ENCODE assay signal across 8 cellular contexts in genomic region chr5:115262405-115263247, GRCh38. TPM values are rescaled to one million over a fixed set of nuclear protein-coding genes. Genes with fewer than 3 reads are reported as not detected.
DNase-seq lines count a peak whose midpoint lies in the region; ATAC-seq and TF ChIP-seq lines count a peak whose summit lies in the region.

PGGT1B (minus strand) TSS chr5:115262877; CDS start chr5:115262851, 26 bp downstream.

- ATAC-seq in GM21381 (IDR thresholded peaks at IDR 0.05; ENCODE audit: unreplicated experiment) = peak; percentile 91

- no peak for TF ChIP-seq CTCF in Calu3 (IDR thresholded peaks at IDR 0.05; ENCODE audit: unreplicated experiment)

- TSS peak; percentile 90 for BruUV-seq in Calu3 (replicated peaks; lab: Mats Ljungman, UMichigan)

- H3K27ac ChIP-seq in HUES48 (ENCODE audit: low read depth, low read length) (peak within 1 kb of the TSS; percentile 91), mucosa of rectum (ENCODE audit: low read depth in 2 of 2, low read length in 2 of 2) (peak within 1 kb of the TSS; percentile 91 to 92)

- H3K4me3 Mint-ChIP-seq in Calu3 (ENCODE audit: low read depth, unreplicated experiment) = peak within 1 kb of the TSS; percentile 88

- intact Hi-C loops in Calu3 (cut with micrococcal nuclease; ENCODE audit: unreplicated experiment) = no loop called here

- DNase-seq in Calu3 (peak; percentile 82), erythroblast (lab: John Stamatoyannopoulos, UW) (peak; percentile 68 to 69)
- DNase-seq in activated T-cell treated with anti-CD3 and anti-CD28 coated beads, Interleukin-2, amount 50 U/mL, for 1 hour = peak; percentile 69
- DNase-seq in stimulated activated CD8-positive, alpha-beta memory T cell treated with anti-CD3 and anti-CD28 coated beads, Interleukin-4, amount 100 ng/mL, for 48 hours = peak; percentile 82

- no peaks in the 10 kb centered on the region for H3K27me3 Mint-ChIP-seq in Calu3 (ENCODE audit: unreplicated experiment)

- H3K4me1 ChIP-seq in HUES48 (ENCODE audit: control insufficient read depth, insufficient read depth, low read length) = peaks cover 8% of the 10 kb centered on the region; the same call in 1 of the 2 replicates
- peaks cover 8 to 11% of the 10 kb centered on the region in 2 donors for H3K4me1 ChIP-seq in mucosa of rectum (ENCODE audit: control insufficient read depth in 2 of 2, insufficient read depth in 2 of 2, low read length in 2 of 2)

- TF ChIP-seq POLR2A in erythroblast (IDR thresholded peaks at IDR 0.05; ENCODE audit: low read length) = peak; percentile 80

- H3K9me3 Mint-ChIP-seq in Calu3 (ENCODE audit: low read depth, unreplicated experiment) = no peaks in the 10 kb centered on the region

- H3K4me3 ChIP-seq in HUES48 (ENCODE audit: low read depth, low read length) = peak within 1 kb of the TSS; percentile 83
- peak within 1 kb of the TSS; percentile 93 to 95 for H3K4me3 ChIP-seq in mucosa of rectum (ENCODE audit: low read length in 2 of 2)

- H3K9ac ChIP-seq in HUES48 (ENCODE audit: low read depth, low read length) (peak within 1 kb of the TSS; percentile 90), mucosa of rectum (ENCODE audit: low read depth in 1 of 2, low read length in 2 of 2) (peak within 1 kb of the TSS; percentile 91)

- peaks cover 26% of the 10 kb centered on the region for H3K36me3 Mint-ChIP-seq in Calu3 (ENCODE audit: insufficient read depth, unreplicated experiment)

- H3K9me3 ChIP-seq in HUES48 (ENCODE audit: control insufficient read depth, insufficient read depth, low read length) (no peaks in the 10 kb centered on the region), mucosa of rectum (ENCODE audit: control insufficient read depth in 2 of 2, low read length in 2 of 2) (no peaks in the 10 kb centered on the region)

- H3K27ac Mint-ChIP-seq in Calu3 (ENCODE audit: unreplicated experiment) = peak within 1 kb of the TSS; percentile 88

- H3K27me3 ChIP-seq in HUES48 (ENCODE audit: control insufficient read depth, insufficient read depth, low read length) = no peaks in the 10 kb centered on the region
- H3K27me3 ChIP-seq in mucosa of rectum (ENCODE audit: control insufficient read depth in 2 of 2, insufficient read depth in 2 of 2, low read length in 2 of 2) = no peaks in the 10 kb centered on the region

- no peaks in the 10 kb centered on the region for H3K4me1 Mint-ChIP-seq in Calu3 (ENCODE audit: low read depth, unreplicated experiment)

- H3K36me3 ChIP-seq in HUES48 (ENCODE audit: control insufficient read depth, insufficient read depth, low read length) = peaks cover 13% of the 10 kb centered on the region
- H3K36me3 ChIP-seq in mucosa of rectum (ENCODE audit: control insufficient read depth in 2 of 2, insufficient read depth in 2 of 2, low read length in 2 of 2) = peaks cover 0 to 9% of the 10 kb centered on the region in 2 donors

- CTCF ChIA-PET in Calu3 (lab: Charles Lee) = interaction anchor here (0.6 to 1.6 kb wide), 6 partner anchors 9 to 341 kb away, joined by 3 to 6 read pairs (median 3); no protein-coding TSS in a partner anchor

TF ChIP-seq in PFSK-1, 5 proteins besides CTCF, POLR2A, EP300 and RAD21:
- TF ChIP-seq FOXP2 (optimal IDR thresholded peaks at IDR 0.05; ENCODE audit: borderline replicate concordance, extremely low read depth, extremely low read length, insufficient read depth) (no peak), TAF1 (IDR thresholded peaks at IDR 0.05; ENCODE audit: borderline replicate concordance, insufficient read depth, low read length) (peak; percentile 86; the same call in 1 of the 2 replicates), POLR2AphosphoS5 (IDR thresholded peaks at IDR 0.05; ENCODE audit: low read depth, low read length) (peak; percentile 90)

RNA-seq across cellular contexts. Expression of gene PGGT1B, which starts in this region (rescaled TPM):
- total RNA-seq in Calu3 (2022) = 46.4 and 54.0 TPM in 2 replicates
- 6.0 TPM for polyA plus RNA-seq in PFSK-1 (2012; ENCODE audit: insufficient read length, low read depth)

Comparison
In these comparisons a context has a peak if more than half of its experiments do, and no peak if none do; other contexts are left out.
1. Peak in every context shown above with its lines: DNase-seq, ATAC-seq, H3K4me3 ChIP-seq and H3K27ac ChIP-seq.